In genomic region chr4:173367285-173367684, GRCh38 we compare ENCODE assay signal across 11 cellular contexts. TPM values are rescaled to one million over a fixed set of nuclear protein-coding genes. Genes with fewer than 3 reads are reported as not detected.
DNase-seq lines count a peak whose midpoint lies in the region; ATAC-seq and TF ChIP-seq lines count a peak whose summit lies in the region.
"Had no signal": no experiment of that assay in that cellular context is flagged by ENCODE, and none has a peak within 500 bp of the region (broad histone marks: within the 10 kb centered on the region; RNA-seq: fewer than 3 reads in every experiment).

No MANE protein-coding gene starts in this region.

- H3K9me3 Mint-ChIP-seq in CD4-positive, CD25-positive, alpha-beta regulatory T cell: no peaks in the 10 kb centered on the region
- no peaks in the 10 kb centered on the region for H3K9me3 Mint-ChIP-seq in progenitor cell of endocrine pancreas (ENCODE audit: low read depth)

- peaks cover 34% of the 10 kb centered on the region for H3K4me1 ChIP-seq in CD4-positive, CD25-positive, alpha-beta regulatory T cell (ENCODE audit: control insufficient read depth, insufficient read depth, low read length, poor library complexity, severe bottlenecking)
- H3K4me1 ChIP-seq in IMR-90 (ENCODE audit: control insufficient read depth, insufficient read depth, low read length): no peaks in the 10 kb centered on the region; the same call in 1 of the 2 replicates
- H3K4me1 ChIP-seq in heart right ventricle: peaks cover 0 to 39% (median 27%) of the 10 kb centered on the region in 9 donors

- no peak for TF ChIP-seq RAD21 in IMR-90 (IDR thresholded peaks at IDR 0.05; ENCODE audit: low read length)

- H3K14ac ChIP-seq in IMR-90 (replicated peaks; ENCODE audit: low read depth, low read length): no peak overlapping the region

- peak overlapping the region in 3 of 4 donors; percentile 35 to 79 (median 47) for H3K4me3 Mint-ChIP-seq in CD4-positive, CD25-positive, alpha-beta regulatory T cell
- H3K4me3 Mint-ChIP-seq in progenitor cell of endocrine pancreas (ENCODE audit: low read depth): no peak overlapping the region

- H3K27me3 Mint-ChIP-seq in CD4-positive, CD25-positive, alpha-beta regulatory T cell: peaks cover 5% of the 10 kb centered on the region
- no peaks in the 10 kb centered on the region for H3K27me3 Mint-ChIP-seq in progenitor cell of endocrine pancreas

- ATAC-seq in CD4-positive, CD25-positive, alpha-beta regulatory T cell (ENCODE audit: low read depth in 2 of 2): no peak
- peak; percentile 33 for ATAC-seq in GM18870 (IDR thresholded peaks at IDR 0.05; ENCODE audit: unreplicated experiment)
- ATAC-seq in IMR-90 (ENCODE audit: low read depth): no peak
- no peak for ATAC-seq in left colon
- ATAC-seq in heart right ventricle: no peak

- in situ Hi-C loops in IMR-90 (cut with MboI; ENCODE audit: low sequenced_read_pairs): no loop called here

- no peak overlapping the region for H2BK120ac ChIP-seq in IMR-90 (ENCODE audit: low read depth, low read length)

- no peaks in the 10 kb centered on the region for H3K9me3 ChIP-seq in CD4-positive, CD25-positive, alpha-beta regulatory T cell (ENCODE audit: control insufficient read depth in 2 of 2, low read length in 2 of 2)
- no peaks in the 10 kb centered on the region for H3K9me3 ChIP-seq in IMR-90 (ENCODE audit: control insufficient read depth, insufficient read depth, low read length)
- no peaks in the 10 kb centered on the region for H3K9me3 ChIP-seq in heart right ventricle

- TF ChIP-seq POLR2A in IMR-90 (IDR thresholded peaks at IDR 0.05; ENCODE audit: low read depth, low read length): no peak

- CTCF ChIA-PET in IMR-90 (lab: Yijun Ruan, JAX): interaction anchor here (1.3 kb wide), 1 partner anchor 10 kb away, joined by 3 read pairs; no protein-coding TSS in a partner anchor

- H3K27ac Mint-ChIP-seq in CD4-positive, CD25-positive, alpha-beta regulatory T cell: peak overlapping the region in 2 of 3 donors; percentile 30 to 79
- H3K27ac Mint-ChIP-seq in progenitor cell of endocrine pancreas: no peak overlapping the region

- no peak overlapping the region for H2AK5ac ChIP-seq in IMR-90 (ENCODE audit: low read depth, low read length)

- H3K27ac ChIP-seq in CD4-positive, CD25-positive, alpha-beta regulatory T cell (ENCODE audit: insufficient read depth, low read length, poor library complexity, severe bottlenecking): peak overlapping the region; percentile 53
- H3K27ac ChIP-seq in IMR-90 (ENCODE audit: insufficient read depth, low read length) (no peak overlapping the region), dorsolateral prefrontal cortex (peak overlapping the region in 38 of 59 donors; percentile 5 to 99 (median 58)), heart right ventricle (peak overlapping the region in 3 of 10 donors; percentile 4 to 10 (median 6))

- POLR2A ChIA-PET in IMR-90 (lab: Charles Lee; ENCODE audit: unreplicated experiment): no interaction called here

- peaks cover 20 to 48% (median 25%) of the 10 kb centered on the region in 4 donors for H3K4me1 Mint-ChIP-seq in CD4-positive, CD25-positive, alpha-beta regulatory T cell
- peaks cover 1% of the 10 kb centered on the region for H3K4me1 Mint-ChIP-seq in progenitor cell of endocrine pancreas (ENCODE audit: low read depth)

- no peak overlapping the region for H3K4me2 ChIP-seq in IMR-90 (ENCODE audit: low read depth, low read length)

- H2AFZ ChIP-seq in IMR-90 (replicated peaks; ENCODE audit: low read length, poor library complexity): no peak overlapping the region

- H3K79me1 ChIP-seq in IMR-90 (ENCODE audit: low read depth in 1 of 2, low read length in 2 of 2): peaks cover 0 to 4% of the 10 kb centered on the region in 2 experiments; a peak in 1 of 4 replicates

- no peak overlapping the region for H3K9ac ChIP-seq in IMR-90 (ENCODE audit: low read depth, low read length)

- H3K27me3 ChIP-seq in CD4-positive, CD25-positive, alpha-beta regulatory T cell (ENCODE audit: control insufficient read depth, insufficient read depth, low read length): no peaks in the 10 kb centered on the region
- H3K27me3 ChIP-seq in IMR-90 (ENCODE audit: control insufficient read depth, insufficient read depth, low read length) (no peaks in the 10 kb centered on the region), dorsolateral prefrontal cortex (no peaks in the 10 kb centered on the region), heart right ventricle (no peaks in the 10 kb centered on the region)

- BruUV-seq in IMR-90 (replicated peaks; lab: Mats Ljungman, UMichigan): no TSS peak

- intact Hi-C loops in IMR-90 (cut with micrococcal nuclease) (no loop called here), dorsolateral prefrontal cortex (cut with DNase I) (no loop called here), left colon (cut with DNase I, micrococcal nuclease) (no loop called here), heart right ventricle (cut with DNase I) (loop anchor here in 1 of 10 donors (2.0 kb wide), 1 partner anchor 30 kb away; no protein-coding TSS in a partner anchor)

- H3K4ac ChIP-seq in IMR-90 (ENCODE audit: low read depth, low read length): no peak overlapping the region

- peak overlapping the region; percentile 28 for H3K4me3 ChIP-seq in CD4-positive, CD25-positive, alpha-beta regulatory T cell (ENCODE audit: low read depth, low read length)
- H3K4me3 ChIP-seq in IMR-90 (ENCODE audit: insufficient read depth, low read depth, low read length) (no peak overlapping the region), dorsolateral prefrontal cortex (peak overlapping the region in 32 of 59 donors; percentile 2 to 93 (median 84)), heart right ventricle (no peak overlapping the region)
- H3K4me3 ChIP-seq: lung had no signal

- dilution Hi-C loops in IMR-90 (cut with HindIII; ENCODE audit: low sequenced_read_pairs, unreplicated experiment): no loop called here

- H4K20me1 ChIP-seq in IMR-90 (ENCODE audit: insufficient read depth, low read length): no peaks in the 10 kb centered on the region

- H3K36me3 ChIP-seq in CD4-positive, CD25-positive, alpha-beta regulatory T cell (ENCODE audit: control insufficient read depth, insufficient read depth, low read length): no peaks in the 10 kb centered on the region
- H3K36me3 ChIP-seq in IMR-90 (ENCODE audit: control insufficient read depth, insufficient read depth, low read length) (no peaks in the 10 kb centered on the region), heart right ventricle (peaks cover 0 to 5% (median 0%) of the 10 kb centered on the region in 9 donors)

- H2AK9ac ChIP-seq in IMR-90 (replicated peaks; ENCODE audit: low read depth, low read length, poor library complexity): no peak overlapping the region

- 0 out of 2 replicates have a peak, but pooled peaks cover 5% of the 10 kb centered on the region for H3K9me1 ChIP-seq in IMR-90 (ENCODE audit: insufficient read depth, low read length)

- H3K56ac ChIP-seq in IMR-90 (ENCODE audit: extremely low read depth, insufficient read depth, low read length): no peak overlapping the region

- DNase-seq in CD4-positive, CD25-positive, alpha-beta regulatory T cell: peak in 1 of 3 donors; percentile 75
- DNase-seq in IMR-90 (peak; percentile 22), dorsolateral prefrontal cortex (no peak), progenitor cell of endocrine pancreas (ENCODE audit: low spot score, unreplicated experiment) (no peak), left colon (no peak), H4 (ENCODE audit: low spot score) (no peak), heart right ventricle (no peak)
- DNase-seq: cerebellar nuclear complex, DMS79 treated with DMSO at 0.1 percent for 48 hours had no signal

- H2BK20ac ChIP-seq in IMR-90 (ENCODE audit: low read depth, low read length): no peak overlapping the region

- no peak overlapping the region for H4K8ac ChIP-seq in IMR-90 (ENCODE audit: low read depth in 2 of 2, low read length in 2 of 2)

- H4K91ac ChIP-seq in IMR-90 (ENCODE audit: insufficient read depth, low read depth, low read length): no peak overlapping the region

- TF ChIP-seq CTCF in IMR-90 (conservative IDR thresholded peaks at IDR 0.05; ENCODE audit: low read depth, low read length) (no peak), dorsolateral prefrontal cortex (IDR thresholded peaks at IDR 0.05 in 54 of 56, conservative IDR thresholded peaks at IDR 0.05 in 2 of 56; ENCODE audit: low read depth in 1 of 56, partially characterized antibody in 56 of 56) (no peak), progenitor cell of endocrine pancreas (IDR thresholded peaks at IDR 0.05; ENCODE audit: unreplicated experiment) (no peak), heart right ventricle (IDR thresholded peaks at IDR 0.05) (no peak)

- H2BK5ac ChIP-seq in IMR-90 (ENCODE audit: low read depth, low read length, poor library complexity, severe bottlenecking): no peak overlapping the region

- H3K23ac ChIP-seq in IMR-90 (ENCODE audit: low read depth, low read length): no peak overlapping the region

- H3K36me3 Mint-ChIP-seq in CD4-positive, CD25-positive, alpha-beta regulatory T cell: no peaks in the 10 kb centered on the region
- no peaks in the 10 kb centered on the region for H3K36me3 Mint-ChIP-seq in progenitor cell of endocrine pancreas (ENCODE audit: insufficient read depth)

- no peak overlapping the region for H4K5ac ChIP-seq in IMR-90 (ENCODE audit: low read depth, low read length)

- H3K18ac ChIP-seq in IMR-90 (ENCODE audit: low read depth, low read length): no peak overlapping the region

- H2BK15ac ChIP-seq in IMR-90 (ENCODE audit: low read depth, low read length): no peak overlapping the region

RNA-seq across cellular contexts. Expression of gene SAP30, which starts 3.5 kb away (rescaled TPM):
- total RNA-seq in CD4-positive, CD25-positive, alpha-beta regulatory T cell: 8.4 TPM
- 10 to 100 TPM in 2 of 4 donors, 1 to 10 TPM in 2; 6.0 to 16.7 (median 9.3) TPM for polyA plus RNA-seq in CD4-positive, CD25-positive, alpha-beta regulatory T cell
- total RNA-seq in IMR-90 (2012; rRNA removed): 3.8 and 13.9 TPM in 2 replicates
- polyA plus RNA-seq in IMR-90 (2012; rRNA removed): 11.7 and 15.6 TPM in 2 replicates
- polyA plus RNA-seq in IMR-90 (2012; cell fraction: cytosol; rRNA removed): 4.9 and 13.1 TPM in 2 replicates
- 5.9 and 6.5 TPM in 2 replicates for polyA plus RNA-seq in IMR-90 (2012; cell fraction: nucleus; rRNA removed; ENCODE audit: low replicate concordance)
- 10 to 100 TPM; 15.2 to 36.3 (median 25.7) TPM for total RNA-seq in dorsolateral prefrontal cortex
- total RNA-seq in progenitor cell of endocrine pancreas: 23.7 TPM in 2 replicates
- total RNA-seq in left colon: 1 to 10 TPM; 6.5 to 7.6 TPM
- 27.3 and 34.8 TPM in 2 replicates for total RNA-seq in H4 (2014; rRNA removed; shearing (Covaris generic))
- 10 to 100 TPM in 9 of 10 donors, 1 to 10 TPM in 1; 9.2 to 22.2 (median 12.3) TPM for total RNA-seq in heart right ventricle
- polyA plus RNA-seq in heart right ventricle: 10 to 100 TPM in 1 of 2 donors, 1 to 10 TPM in 1; 4.0 to 14.0 TPM

RNA-seq across cellular contexts. Expression of gene SCRG1, which starts 31.6 kb away (rescaled TPM):
- total RNA-seq in CD4-positive, CD25-positive, alpha-beta regulatory T cell: not detected
- polyA plus RNA-seq in CD4-positive, CD25-positive, alpha-beta regulatory T cell: under 1 TPM in 2 of 4 donors, not detected in 2; 0.05 to 0.17 TPM
- under 0.01 TPM in 2 replicates for total RNA-seq in IMR-90 (2012; rRNA removed)
- polyA plus RNA-seq in IMR-90 (2012; rRNA removed): 0.22 and 0.23 TPM in 2 replicates
- polyA plus RNA-seq in IMR-90 (2012; cell fraction: cytosol; rRNA removed): 0.02 and 0.12 TPM in 2 replicates
- polyA plus RNA-seq in IMR-90 (2012; cell fraction: nucleus; rRNA removed; ENCODE audit: low replicate concordance): 0.01 and 0.15 TPM in 2 replicates
- 10 to 100 TPM; 10.1 to 68.8 (median 28.2) TPM for total RNA-seq in dorsolateral prefrontal cortex
- total RNA-seq in progenitor cell of endocrine pancreas: not detected in 2 replicates
- under 1 TPM in 1 of 2 donors, not detected in 1; 0.42 TPM for total RNA-seq in left colon
- not detected in 2 replicates for total RNA-seq in H4 (2014; rRNA removed; shearing (Covaris generic))
- total RNA-seq in heart right ventricle: under 1 TPM; 0.10 to 0.56 (median 0.26) TPM
- under 1 TPM; 0.15 to 0.48 TPM for polyA plus RNA-seq in heart right ventricle

RNA-seq across cellular contexts. Expression of gene HMGB2, which starts 33.1 kb away (rescaled TPM):
- total RNA-seq in CD4-positive, CD25-positive, alpha-beta regulatory T cell: 210 TPM
- polyA plus RNA-seq in CD4-positive, CD25-positive, alpha-beta regulatory T cell: 100 to 1,000 TPM; 280 to 438 (median 341) TPM
- 49.3 and 112 TPM in 2 replicates for total RNA-seq in IMR-90 (2012; rRNA removed)
- polyA plus RNA-seq in IMR-90 (2012; rRNA removed): 83.2 and 106 TPM in 2 replicates
- 19.0 and 21.0 TPM in 2 replicates for polyA plus RNA-seq in IMR-90 (2012; cell fraction: cytosol; rRNA removed)
- polyA plus RNA-seq in IMR-90 (2012; cell fraction: nucleus; rRNA removed; ENCODE audit: low replicate concordance): 9.2 and 30.2 TPM in 2 replicates
- total RNA-seq in dorsolateral prefrontal cortex: 10 to 100 TPM; 21.0 to 95.1 (median 33.9) TPM
- total RNA-seq in progenitor cell of endocrine pancreas: 145 and 157 TPM in 2 replicates
- total RNA-seq in left colon: 10 to 100 TPM; 41.5 to 61.3 TPM
- 153 and 219 TPM in 2 replicates for total RNA-seq in H4 (2014; rRNA removed; shearing (Covaris generic))
- 10 to 100 TPM; 27.3 to 82.6 (median 49.8) TPM for total RNA-seq in heart right ventricle
- 10 to 100 TPM; 46.9 to 97.6 TPM for polyA plus RNA-seq in heart right ventricle

Comparison
In these comparisons a context has a peak if more than half of its experiments do, and no peak if none do; other contexts are left out.
1. H3K4me3 ChIP-seq: peak in CD4-positive, CD25-positive, alpha-beta regulatory T cell (single experiment) and dorsolateral prefrontal cortex (32 of 59); none in IMR-90 (single experiment) and heart right ventricle (0 of 10).
2. RNA of gene SCRG1, which starts 31.6 kb away (total RNA-seq): 10.1 to 68.8 TPM in dorsolateral prefrontal cortex; 0.42 TPM in left colon, 0.10 to 0.56 TPM in heart right ventricle, not detected in CD4-positive, CD25-positive, alpha-beta regulatory T cell (single experiment), under 0.01 TPM in IMR-90, not detected in progenitor cell of endocrine pancreas and not detected in H4; every median in the first group is over 4 times any median in the second.